ENCODE assay signal across 24 cellular contexts in the genomic region with DNA sequence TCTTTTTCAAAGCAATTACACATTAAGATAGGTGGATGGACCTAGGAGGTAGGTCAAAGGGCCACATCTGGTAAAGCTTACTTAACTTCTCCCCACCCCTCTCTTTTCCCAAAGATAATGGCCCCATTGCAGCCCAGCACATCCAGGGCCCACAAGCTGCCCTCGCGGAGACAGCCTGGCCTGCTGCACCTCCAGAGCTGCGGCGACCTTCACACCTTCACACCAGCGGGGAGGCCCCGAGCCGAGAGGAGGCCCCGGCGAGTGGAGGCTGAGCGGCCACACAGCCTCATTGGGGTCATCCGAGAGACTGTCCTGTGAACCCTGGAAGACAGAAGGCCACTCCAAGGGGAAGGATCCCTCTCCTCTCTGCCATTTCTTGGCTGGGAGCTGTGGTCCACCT.
"Had no signal": no experiment of that assay in that cellular context is flagged by ENCODE, and none has a peak within 500 bp of the region (broad histone marks: within the 10 kb centered on the region; RNA-seq: fewer than 3 reads in every experiment).

No MANE protein-coding gene starts in this region.

- H3K4me3 ChIP-seq: adrenal gland, mucosa of descending colon, sigmoid colon, stomach had no signal

- H3K27me3 ChIP-seq: adrenal gland, sigmoid colon, stomach had no signal

- DNase-seq: activated CD4-positive, alpha-beta T cell treated with anti-CD3 and anti-CD28 coated beads for 48 hours; activated CD4-positive, alpha-beta T cell treated with anti-CD3 and anti-CD28 coated beads, Interleukin-2, amount 50 U/mL, for 48 hours; activated CD8-positive, alpha-beta memory T cell treated with anti-CD3 and anti-CD28 coated beads for 24 hours; activated effector memory CD4-positive, alpha-beta T cell treated with anti-CD3 and anti-CD28 coated beads, Interleukin-2, amount 50 U/mL, for 16 hours; activated naive CD4-positive, alpha-beta T cell treated with anti-CD3 and anti-CD28 coated beads for 36 hours; activated naive CD8-positive, alpha-beta T cell treated with anti-CD3 and anti-CD28 coated beads for 36 hours; activated T-cell treated with anti-CD3 and anti-CD28 coated beads, Interleukin-2, amount 50 U/mL, for 1 hour; aorta; effector CD8-positive, alpha-beta T cell; immature natural killer cell; kidney; mucosa of descending colon; sigmoid colon; stimulated activated CD4-positive, alpha-beta T cell treated with anti-CD3 and anti-CD28 coated beads, Interleukin-15, amount 100 ng/mL, for 24 hours; stimulated activated CD4-positive, alpha-beta T cell treated with anti-CD3 and anti-CD28 coated beads, Interleukin-2, amount 100 ng/mL, for 24 hours; stimulated activated naive B cell treated with anti-CD40 and anti-IgM and Interleukin-4, amounts not matched to agents 10 μg/mL and 1 μg/mL and 100 μg/mL, for 72 hours; stomach; SW 1271; T-helper 9 cell had no signal

- ATAC-seq: activated CD4-positive, CD25-positive, alpha-beta regulatory T cell treated with anti-CD3 and anti-CD28 coated beads, Interleukin-2, amount 50 U/mL, for 24 hours; mucosa of descending colon; stimulated activated naive B cell treated with anti-CD40 and anti-IgM and Interleukin-4, amounts not matched to agents 10 μg/mL and 1 μg/mL and 100 μg/mL, for 72 hours had no signal

- H3K27ac ChIP-seq: epithelial cell of prostate, neutrophil, VCaP had no signal

- H3K36me3 ChIP-seq: adrenal gland, neutrophil had no signal

- H3K9me3 ChIP-seq: adrenal gland, mucosa of descending colon, neutrophil, sigmoid colon, stomach had no signal
